ENCODE assay signal across 8 cellular contexts in genomic region chr2:239266779-239267410, GRCh38.
DNase-seq lines count a peak whose midpoint lies in the region; ATAC-seq and TF ChIP-seq lines count a peak whose summit lies in the region.

No MANE protein-coding gene starts in this region.

- H3K27me3 ChIP-seq in BE2C = no peaks in the 10 kb centered on the region

- H3K27ac Mint-ChIP-seq in brain = peak overlapping the region; percentile 65 to 90 (median 73)
- peak overlapping the region; percentile 85 to 97 for H3K27ac Mint-ChIP-seq in natural killer cell treated with Interleukin-12 subunit alpha and Interleukin-12 subunit beta and Interleukin-15 and Interleukin-18, amount 100 ng/mL, for 72 hours

- TF ChIP-seq CTCF in brain (conservative IDR thresholded peaks at IDR 0.05) (no peak), BE2C (IDR thresholded peaks at IDR 0.05; ENCODE audit: low read depth, low read length) (no peak)

- no peak overlapping the region for H3K4me3 ChIP-seq in BE2C (ENCODE audit: low read depth, low read length)

- H3K36me3 Mint-ChIP-seq in brain = no peaks in the 10 kb centered on the region
- no peaks in the 10 kb centered on the region for H3K36me3 Mint-ChIP-seq in natural killer cell treated with Interleukin-12 subunit alpha and Interleukin-12 subunit beta and Interleukin-15 and Interleukin-18, amount 100 ng/mL, for 72 hours

- no peaks in the 10 kb centered on the region for H3K27me3 Mint-ChIP-seq in brain
- H3K27me3 Mint-ChIP-seq in natural killer cell treated with Interleukin-12 subunit alpha and Interleukin-12 subunit beta and Interleukin-15 and Interleukin-18, amount 100 ng/mL, for 72 hours = peaks cover 0 to 2% of the 10 kb centered on the region in 2 donors

- ATAC-seq in GM18511 (IDR thresholded peaks at IDR 0.05; ENCODE audit: unreplicated experiment) (peak; percentile 17), HG03135 (IDR thresholded peaks at IDR 0.05; ENCODE audit: unreplicated experiment) (peak; percentile 19)
- peak; percentile 0 to 31 for ATAC-seq in natural killer cell treated with Interleukin-12 subunit alpha and Interleukin-12 subunit beta and Interleukin-15 and Interleukin-18, amount 100 ng/mL, for 72 hours

- peaks cover 37% of the 10 kb centered on the region for H3K4me1 Mint-ChIP-seq in brain
- H3K4me1 Mint-ChIP-seq in natural killer cell treated with Interleukin-12 subunit alpha and Interleukin-12 subunit beta and Interleukin-15 and Interleukin-18, amount 100 ng/mL, for 72 hours (ENCODE audit: low read depth in 2 of 2) = peaks cover 67% of the 10 kb centered on the region in 2 donors

- no peaks in the 10 kb centered on the region for H3K9me3 Mint-ChIP-seq in brain
- peaks cover 5% of the 10 kb centered on the region for H3K9me3 Mint-ChIP-seq in natural killer cell treated with Interleukin-12 subunit alpha and Interleukin-12 subunit beta and Interleukin-15 and Interleukin-18, amount 100 ng/mL, for 72 hours

- no peak for DNase-seq in natural killer cell treated with Interleukin-12 subunit alpha and Interleukin-12 subunit beta and Interleukin-15 and Interleukin-18, amount 100 ng/mL, for 72 hours (ENCODE audit: low spot score)
- DNase-seq in foreskin melanocyte (no peak), BE2C (no peak), midbrain (lab: John Stamatoyannopoulos, UW) (no peak), GM19238 (ENCODE audit: insufficient read length, low spot score) (no peak)

- H3K4me1 ChIP-seq in BE2C = peaks cover 28% of the 10 kb centered on the region

- H3K9me3 ChIP-seq in BE2C = no peaks in the 10 kb centered on the region

- no peaks in the 10 kb centered on the region for H3K36me3 ChIP-seq in BE2C

- no peak overlapping the region for H3K4me3 Mint-ChIP-seq in brain
- H3K4me3 Mint-ChIP-seq in natural killer cell treated with Interleukin-12 subunit alpha and Interleukin-12 subunit beta and Interleukin-15 and Interleukin-18, amount 100 ng/mL, for 72 hours = peak overlapping the region; percentile 92
